Comparison of ENCODE assay signal across 1 cellular context in the genomic region with DNA sequence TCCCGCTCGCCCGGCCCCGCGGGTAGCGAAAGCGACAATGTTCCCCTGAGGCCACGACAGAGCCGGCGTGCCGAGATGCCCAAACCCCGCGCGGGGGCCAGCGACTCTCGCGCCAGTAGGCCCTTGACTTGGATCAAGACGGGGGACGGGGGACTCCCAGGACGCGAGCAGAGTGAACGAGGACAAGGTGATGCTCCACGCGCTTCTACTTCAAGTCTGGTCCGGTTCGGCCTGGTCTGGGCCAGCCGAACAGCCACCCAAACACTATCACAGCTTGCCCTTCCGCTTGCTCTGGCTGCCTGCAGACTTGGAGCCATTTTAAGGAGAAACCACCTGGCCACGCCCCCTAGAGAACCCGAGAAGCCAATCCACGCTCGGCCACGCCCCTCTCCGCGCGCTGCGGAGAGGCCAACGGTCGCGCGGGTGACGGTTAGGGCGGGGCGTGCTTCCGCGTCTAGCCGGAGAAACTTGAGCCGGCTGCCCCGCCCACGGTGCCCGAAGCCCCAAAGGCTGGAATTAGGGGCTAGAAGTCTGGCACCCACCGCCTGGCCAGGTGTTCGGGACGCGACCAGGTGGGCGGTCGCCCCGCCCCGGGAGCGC.
TF ChIP-seq lines count a peak whose summit lies in the region.

No MANE protein-coding gene starts in this region.

TF ChIP-seq in HepG2, 621 proteins besides CTCF, POLR2A, EP300 and RAD21 (continued from another document and continues in another):
- TF ChIP-seq, protein P1, sequence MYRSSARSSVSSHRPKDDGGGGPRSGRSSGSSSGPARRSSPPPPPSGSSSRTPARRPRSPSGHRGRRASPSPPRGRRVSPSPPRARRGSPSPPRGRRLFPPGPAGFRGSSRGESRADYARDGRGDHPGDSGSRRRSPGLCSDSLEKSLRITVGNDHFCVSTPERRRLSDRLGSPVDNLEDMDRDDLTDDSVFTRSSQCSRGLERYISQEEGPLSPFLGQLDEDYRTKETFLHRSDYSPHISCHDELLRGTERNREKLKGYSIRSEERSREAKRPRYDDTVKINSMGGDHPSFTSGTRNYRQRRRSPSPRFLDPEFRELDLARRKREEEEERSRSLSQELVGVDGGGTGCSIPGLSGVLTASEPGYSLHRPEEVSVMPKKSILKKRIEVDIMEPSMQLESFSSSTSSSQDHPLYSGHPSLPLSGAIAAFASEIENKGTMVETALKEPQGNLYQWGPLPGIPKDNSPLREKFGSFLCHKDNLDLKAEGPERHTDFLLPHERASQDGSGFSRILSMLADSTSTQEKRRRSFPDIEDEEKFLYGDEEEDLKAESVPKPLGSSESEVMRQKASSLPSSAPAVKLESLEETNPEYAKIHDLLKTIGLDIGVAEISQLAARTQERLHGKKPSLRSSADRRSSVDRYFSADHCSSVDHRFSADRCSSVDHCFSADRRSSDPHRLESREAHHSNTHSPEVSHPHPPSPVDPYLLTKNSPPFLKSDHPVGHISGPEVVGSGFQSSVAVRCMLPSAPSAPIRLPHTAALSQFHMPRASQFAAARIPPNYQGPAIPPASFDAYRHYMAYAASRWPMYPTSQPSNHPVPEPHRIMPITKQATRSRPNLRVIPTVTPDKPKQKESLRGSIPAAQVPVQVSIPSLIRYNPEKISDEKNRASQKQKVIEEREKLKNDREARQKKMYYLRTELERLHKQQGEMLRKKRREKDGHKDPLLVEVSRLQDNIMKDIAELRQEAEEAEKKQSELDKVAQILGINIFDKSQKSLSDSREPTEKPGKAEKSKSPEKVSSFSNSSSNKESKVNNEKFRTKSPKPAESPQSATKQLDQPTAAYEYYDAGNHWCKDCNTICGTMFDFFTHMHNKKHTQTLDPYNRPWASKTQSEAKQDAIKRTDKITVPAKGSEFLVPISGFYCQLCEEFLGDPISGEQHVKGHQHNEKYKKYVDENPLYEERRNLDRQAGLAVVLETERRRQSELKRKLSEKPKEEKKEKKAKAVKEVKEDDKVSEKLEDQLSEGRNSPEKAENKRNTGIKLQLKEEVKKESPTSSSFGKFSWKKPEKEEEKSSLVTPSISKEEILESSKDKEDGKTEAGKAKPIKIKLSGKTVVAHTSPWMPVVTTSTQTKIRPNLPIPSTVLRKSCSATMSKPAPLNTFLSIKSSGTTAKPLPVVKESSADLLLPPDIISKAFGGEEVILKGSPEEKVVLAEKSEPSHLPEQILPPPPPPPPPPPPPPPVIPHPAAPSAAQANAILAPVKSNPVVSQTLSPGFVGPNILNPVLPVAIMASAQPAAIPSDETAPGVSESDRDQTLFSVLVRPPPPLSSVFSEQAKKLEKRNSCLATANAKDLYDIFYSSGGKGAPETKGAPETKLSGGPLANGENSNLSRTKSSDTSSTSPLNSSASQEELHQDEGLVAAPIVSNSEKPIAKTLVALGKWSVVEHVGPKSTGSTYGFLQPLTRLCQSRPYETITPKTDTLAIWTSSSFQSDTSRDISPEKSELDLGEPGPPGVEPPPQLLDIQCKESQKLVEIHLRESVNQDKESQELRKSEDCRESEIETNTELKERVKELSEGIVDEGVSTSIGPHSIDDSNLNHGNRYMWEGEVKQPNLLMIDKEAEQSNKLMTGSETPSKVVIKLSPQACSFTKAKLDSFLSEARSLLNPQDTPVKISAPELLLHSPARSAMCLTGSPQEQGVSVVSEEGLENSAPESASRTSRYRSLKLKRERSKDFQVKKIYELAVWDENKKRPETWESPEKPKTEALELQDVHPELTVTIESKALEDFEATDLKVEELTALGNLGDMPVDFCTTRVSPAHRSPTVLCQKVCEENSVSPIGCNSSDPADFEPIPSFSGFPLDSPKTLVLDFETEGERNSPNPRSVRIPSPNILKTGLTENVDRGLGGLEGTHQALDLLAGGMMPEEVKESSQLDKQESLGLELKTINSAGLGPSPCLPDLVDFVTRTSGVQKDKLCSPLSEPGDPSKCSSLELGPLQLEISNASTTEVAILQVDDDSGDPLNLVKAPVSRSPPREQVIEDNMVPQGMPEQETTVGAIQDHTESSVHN (CRISPR knock-in tag; IDR thresholded peaks at IDR 0.05): 0 out of 2 replicates have a peak, but pooled peaks have one; percentile 67
- TF ChIP-seq ZNF572 (CRISPR knock-in tag; IDR thresholded peaks at IDR 0.05): peak; percentile 3; the same call in 1 of the 2 replicates
- peak; percentile 53; the same call in 1 of the 2 replicates for TF ChIP-seq ZNF431 (CRISPR knock-in tag; IDR thresholded peaks at IDR 0.05; ENCODE audit: borderline replicate concordance, low read depth)
- TF ChIP-seq, protein P2, sequence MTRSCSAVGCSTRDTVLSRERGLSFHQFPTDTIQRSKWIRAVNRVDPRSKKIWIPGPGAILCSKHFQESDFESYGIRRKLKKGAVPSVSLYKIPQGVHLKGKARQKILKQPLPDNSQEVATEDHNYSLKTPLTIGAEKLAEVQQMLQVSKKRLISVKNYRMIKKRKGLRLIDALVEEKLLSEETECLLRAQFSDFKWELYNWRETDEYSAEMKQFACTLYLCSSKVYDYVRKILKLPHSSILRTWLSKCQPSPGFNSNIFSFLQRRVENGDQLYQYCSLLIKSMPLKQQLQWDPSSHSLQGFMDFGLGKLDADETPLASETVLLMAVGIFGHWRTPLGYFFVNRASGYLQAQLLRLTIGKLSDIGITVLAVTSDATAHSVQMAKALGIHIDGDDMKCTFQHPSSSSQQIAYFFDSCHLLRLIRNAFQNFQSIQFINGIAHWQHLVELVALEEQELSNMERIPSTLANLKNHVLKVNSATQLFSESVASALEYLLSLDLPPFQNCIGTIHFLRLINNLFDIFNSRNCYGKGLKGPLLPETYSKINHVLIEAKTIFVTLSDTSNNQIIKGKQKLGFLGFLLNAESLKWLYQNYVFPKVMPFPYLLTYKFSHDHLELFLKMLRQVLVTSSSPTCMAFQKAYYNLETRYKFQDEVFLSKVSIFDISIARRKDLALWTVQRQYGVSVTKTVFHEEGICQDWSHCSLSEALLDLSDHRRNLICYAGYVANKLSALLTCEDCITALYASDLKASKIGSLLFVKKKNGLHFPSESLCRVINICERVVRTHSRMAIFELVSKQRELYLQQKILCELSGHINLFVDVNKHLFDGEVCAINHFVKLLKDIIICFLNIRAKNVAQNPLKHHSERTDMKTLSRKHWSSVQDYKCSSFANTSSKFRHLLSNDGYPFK (CRISPR knock-in tag; IDR thresholded peaks at IDR 0.05; ENCODE audit: borderline replicate concordance): no peak
- TF ChIP-seq SOX6 (IDR thresholded peaks at IDR 0.05): no peak
- no peak for TF ChIP-seq SOX6 (CRISPR knock-in tag; IDR thresholded peaks at IDR 0.05)
- TF ChIP-seq, protein P3, sequence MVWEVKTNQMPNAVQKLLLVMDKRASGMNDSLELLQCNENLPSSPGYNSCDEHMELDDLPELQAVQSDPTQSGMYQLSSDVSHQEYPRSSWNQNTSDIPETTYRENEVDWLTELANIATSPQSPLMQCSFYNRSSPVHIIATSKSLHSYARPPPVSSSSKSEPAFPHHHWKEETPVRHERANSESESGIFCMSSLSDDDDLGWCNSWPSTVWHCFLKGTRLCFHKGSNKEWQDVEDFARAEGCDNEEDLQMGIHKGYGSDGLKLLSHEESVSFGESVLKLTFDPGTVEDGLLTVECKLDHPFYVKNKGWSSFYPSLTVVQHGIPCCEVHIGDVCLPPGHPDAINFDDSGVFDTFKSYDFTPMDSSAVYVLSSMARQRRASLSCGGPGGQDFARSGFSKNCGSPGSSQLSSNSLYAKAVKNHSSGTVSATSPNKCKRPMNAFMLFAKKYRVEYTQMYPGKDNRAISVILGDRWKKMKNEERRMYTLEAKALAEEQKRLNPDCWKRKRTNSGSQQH (CRISPR knock-in tag; IDR thresholded peaks at IDR 0.05; ENCODE audit: low read depth): no peak
- TF ChIP-seq, protein P4, sequence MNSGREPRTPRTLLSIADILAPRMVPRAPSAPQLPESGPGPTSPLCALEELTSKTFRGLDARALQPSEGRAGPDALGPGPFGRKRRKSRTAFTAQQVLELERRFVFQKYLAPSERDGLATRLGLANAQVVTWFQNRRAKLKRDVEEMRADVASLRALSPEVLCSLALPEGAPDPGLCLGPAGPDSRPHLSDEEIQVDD (CRISPR knock-in tag; IDR thresholded peaks at IDR 0.05; ENCODE audit: borderline replicate concordance): no peak
- TF ChIP-seq BRCA1 (CRISPR knock-in tag; IDR thresholded peaks at IDR 0.05): peak; percentile 18; the same call in 1 of the 2 replicates
- peak; percentile 43; the same call in 1 of the 2 replicates for TF ChIP-seq MTA1 (CRISPR knock-in tag; IDR thresholded peaks at IDR 0.05; ENCODE audit: borderline replicate concordance)
- peak; percentile 33; the same call in 1 of the 2 replicates for TF ChIP-seq FOXO1 (CRISPR knock-in tag; IDR thresholded peaks at IDR 0.05)
- TF ChIP-seq HNRNPL (IDR thresholded peaks at IDR 0.05; ENCODE audit: low read depth, low read length): no peak
- TF ChIP-seq RFXAP (CRISPR knock-in tag; IDR thresholded peaks at IDR 0.05; ENCODE audit: borderline replicate concordance): 0 out of 2 replicates have a peak, but pooled peaks have one; percentile 17
- TF ChIP-seq MEF2D (CRISPR knock-in tag; IDR thresholded peaks at IDR 0.05): peak; percentile 64; the same call in 1 of the 2 replicates
- TF ChIP-seq MTA3 (CRISPR knock-in tag; IDR thresholded peaks at IDR 0.05): no peak
- no peak for TF ChIP-seq TGIF2 (CRISPR knock-in tag; IDR thresholded peaks at IDR 0.05)
- no peak for TF ChIP-seq ZNF33B (CRISPR knock-in tag; IDR thresholded peaks at IDR 0.05)
- TF ChIP-seq RBM22 (optimal IDR thresholded peaks at IDR 0.05; ENCODE audit: low read length): peak; percentile 89
- TF ChIP-seq ZNF777 (CRISPR knock-in tag; IDR thresholded peaks at IDR 0.05): no peak
- TF ChIP-seq, protein P5, sequence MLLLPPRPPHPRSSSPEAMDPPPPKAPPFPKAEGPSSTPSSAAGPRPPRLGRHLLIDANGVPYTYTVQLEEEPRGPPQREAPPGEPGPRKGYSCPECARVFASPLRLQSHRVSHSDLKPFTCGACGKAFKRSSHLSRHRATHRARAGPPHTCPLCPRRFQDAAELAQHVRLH (CRISPR knock-in tag; IDR thresholded peaks at IDR 0.05; ENCODE audit: borderline replicate concordance, low read depth): peak; percentile 82
- TF ChIP-seq ZNF598 (CRISPR knock-in tag; IDR thresholded peaks at IDR 0.05; ENCODE audit: borderline replicate concordance): no peak
- TF ChIP-seq LCORL (IDR thresholded peaks at IDR 0.05): no peak
- peak; percentile 63; the same call in 1 of the 2 replicates for TF ChIP-seq LCORL (CRISPR knock-in tag; IDR thresholded peaks at IDR 0.05)
- peak; percentile 13; the same call in 1 of the 2 replicates for TF ChIP-seq ARHGAP35 (CRISPR knock-in tag; IDR thresholded peaks at IDR 0.05; ENCODE audit: borderline replicate concordance)
- TF ChIP-seq FOXP1 (IDR thresholded peaks at IDR 0.05): no peak
- TF ChIP-seq FOXP1 (CRISPR knock-in tag; IDR thresholded peaks at IDR 0.05): peak; percentile 9; the same call in 1 of the 2 replicates
- TF ChIP-seq ASH2L (IDR thresholded peaks at IDR 0.05; ENCODE audit: insufficient read length, low read depth, low read length): no peak
- TF ChIP-seq PITX1 (CRISPR knock-in tag; IDR thresholded peaks at IDR 0.05): 0 out of 2 replicates have a peak, but pooled peaks have one; percentile 13
- no peak for TF ChIP-seq ZFP90 (CRISPR knock-in tag; IDR thresholded peaks at IDR 0.05; ENCODE audit: borderline replicate concordance)
- TF ChIP-seq, protein P6, sequence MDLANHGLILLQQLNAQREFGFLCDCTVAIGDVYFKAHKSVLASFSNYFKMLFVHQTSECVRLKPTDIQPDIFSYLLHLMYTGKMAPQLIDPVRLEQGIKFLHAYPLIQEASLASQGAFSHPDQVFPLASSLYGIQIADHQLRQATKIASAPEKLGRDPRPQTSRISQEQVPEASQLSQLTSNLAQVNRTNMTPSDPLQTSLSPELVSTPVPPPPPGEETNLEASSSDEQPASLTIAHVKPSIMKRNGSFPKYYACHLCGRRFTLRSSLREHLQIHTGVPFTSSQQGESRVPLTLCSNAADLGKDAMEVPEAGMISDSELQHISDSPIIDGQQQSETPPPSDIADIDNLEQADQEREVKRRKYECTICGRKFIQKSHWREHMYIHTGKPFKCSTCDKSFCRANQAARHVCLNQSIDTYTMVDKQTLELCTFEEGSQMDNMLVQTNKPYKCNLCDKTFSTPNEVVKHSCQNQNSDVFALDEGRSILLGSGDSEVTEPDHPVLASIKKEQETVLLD (CRISPR knock-in tag; IDR thresholded peaks at IDR 0.05; ENCODE audit: low read depth): no peak
- no peak for TF ChIP-seq ZNF644 (CRISPR knock-in tag; IDR thresholded peaks at IDR 0.05; ENCODE audit: low read depth)
- TF ChIP-seq ZNF331 (CRISPR knock-in tag; IDR thresholded peaks at IDR 0.05): peak; percentile 88
- TF ChIP-seq, protein P7, sequence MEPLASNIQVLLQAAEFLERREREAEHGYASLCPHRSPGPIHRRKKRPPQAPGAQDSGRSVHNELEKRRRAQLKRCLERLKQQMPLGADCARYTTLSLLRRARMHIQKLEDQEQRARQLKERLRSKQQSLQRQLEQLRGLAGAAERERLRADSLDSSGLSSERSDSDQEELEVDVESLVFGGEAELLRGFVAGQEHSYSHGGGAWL (CRISPR knock-in tag; IDR thresholded peaks at IDR 0.05): peak; percentile 34; the same call in 1 of the 2 replicates
- TF ChIP-seq ELF3 (CRISPR knock-in tag; IDR thresholded peaks at IDR 0.05): peak; percentile 70; the same call in 1 of the 2 replicates
- TF ChIP-seq SSRP1 (CRISPR knock-in tag; IDR thresholded peaks at IDR 0.05): no peak
- no peak; the same call in 1 of the 2 replicates for TF ChIP-seq REPIN1 (CRISPR knock-in tag; IDR thresholded peaks at IDR 0.05; ENCODE audit: borderline replicate concordance, low read depth)
- peak; percentile 69; the same call in 1 of the 2 replicates for TF ChIP-seq ZNF34 (CRISPR knock-in tag; IDR thresholded peaks at IDR 0.05; ENCODE audit: borderline replicate concordance)
- TF ChIP-seq MIXL1 (CRISPR knock-in tag; IDR thresholded peaks at IDR 0.05): peak; percentile 45; the same call in 1 of the 2 replicates
- TF ChIP-seq HHEX (CRISPR knock-in tag; IDR thresholded peaks at IDR 0.05): no peak
- TF ChIP-seq, protein P8, sequence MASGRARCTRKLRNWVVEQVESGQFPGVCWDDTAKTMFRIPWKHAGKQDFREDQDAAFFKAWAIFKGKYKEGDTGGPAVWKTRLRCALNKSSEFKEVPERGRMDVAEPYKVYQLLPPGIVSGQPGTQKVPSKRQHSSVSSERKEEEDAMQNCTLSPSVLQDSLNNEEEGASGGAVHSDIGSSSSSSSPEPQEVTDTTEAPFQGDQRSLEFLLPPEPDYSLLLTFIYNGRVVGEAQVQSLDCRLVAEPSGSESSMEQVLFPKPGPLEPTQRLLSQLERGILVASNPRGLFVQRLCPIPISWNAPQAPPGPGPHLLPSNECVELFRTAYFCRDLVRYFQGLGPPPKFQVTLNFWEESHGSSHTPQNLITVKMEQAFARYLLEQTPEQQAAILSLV (CRISPR knock-in tag; IDR thresholded peaks at IDR 0.05; ENCODE audit: borderline replicate concordance): peak; percentile 67
- peak; percentile 62 for TF ChIP-seq HOXA5 (CRISPR knock-in tag; IDR thresholded peaks at IDR 0.05)
- TF ChIP-seq ZFAT (CRISPR knock-in tag; conservative IDR thresholded peaks at IDR 0.05): 0 out of 2 replicates have a peak, but pooled peaks have one; percentile 4
- TF ChIP-seq HDAC6 (IDR thresholded peaks at IDR 0.05; ENCODE audit: low read depth, low read length): no peak
- TF ChIP-seq ZNF891 (CRISPR knock-in tag; IDR thresholded peaks at IDR 0.05): peak; percentile 99
- TF ChIP-seq, protein P9, sequence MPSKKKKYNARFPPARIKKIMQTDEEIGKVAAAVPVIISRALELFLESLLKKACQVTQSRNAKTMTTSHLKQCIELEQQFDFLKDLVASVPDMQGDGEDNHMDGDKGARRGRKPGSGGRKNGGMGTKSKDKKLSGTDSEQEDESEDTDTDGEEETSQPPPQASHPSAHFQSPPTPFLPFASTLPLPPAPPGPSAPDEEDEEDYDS (CRISPR knock-in tag; IDR thresholded peaks at IDR 0.05): peak; percentile 100
- peak; percentile 83 for TF ChIP-seq RBM39 (IDR thresholded peaks at IDR 0.05; ENCODE audit: low read depth, low read length, poor library complexity, severe bottlenecking)
- peak; percentile 19; the same call in 1 of the 2 replicates for TF ChIP-seq ZNF782 (CRISPR knock-in tag; IDR thresholded peaks at IDR 0.05; ENCODE audit: borderline replicate concordance)
